ENCODE assay signal across 1 cellular context in the genomic region with DNA sequence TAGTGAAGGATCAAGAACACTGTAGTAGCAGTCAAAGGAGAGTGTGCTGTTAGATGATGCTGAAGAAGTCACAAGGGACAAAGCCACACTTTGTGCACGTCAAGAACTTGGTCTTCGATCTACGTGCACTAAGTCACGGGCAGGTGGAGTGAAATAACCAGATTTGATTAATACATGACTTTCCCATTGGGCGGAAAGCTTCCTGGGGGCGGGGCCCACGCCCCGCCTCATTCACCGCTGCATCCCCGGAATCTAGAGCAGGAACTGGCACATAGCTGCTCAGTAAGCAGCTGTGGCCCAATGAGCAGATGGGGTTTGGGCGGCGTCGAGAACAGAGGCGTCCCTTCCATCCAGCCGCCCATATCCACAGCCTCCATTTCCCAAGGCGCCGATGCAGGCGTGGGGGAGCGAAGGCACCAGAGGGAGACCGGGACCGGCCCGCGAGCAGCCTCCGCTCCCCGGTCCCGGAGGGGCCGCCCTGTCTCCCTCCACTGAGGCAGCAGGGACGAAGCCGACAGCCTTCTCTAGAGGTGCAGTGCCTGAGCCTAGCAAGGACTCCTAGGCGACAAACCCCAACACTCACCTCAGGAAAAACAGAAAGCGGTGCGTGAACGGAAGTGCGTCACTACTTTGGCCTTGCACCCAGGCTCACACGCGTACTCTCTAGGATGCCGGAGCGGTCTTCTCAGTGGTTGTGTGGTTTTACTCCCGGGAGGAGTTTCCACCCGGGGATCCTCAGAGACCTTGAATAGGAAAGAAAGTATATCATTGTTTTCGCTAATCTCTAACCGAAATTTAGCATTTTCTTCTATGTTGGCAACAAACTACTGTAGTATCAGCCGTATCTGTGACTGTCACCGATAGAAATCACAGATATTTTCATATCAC.
TF ChIP-seq lines count a peak whose summit lies in the region.

No MANE protein-coding gene starts in this region.

TF ChIP-seq in HepG2, 621 proteins besides CTCF, POLR2A, EP300 and RAD21 (continued from another document and continues in another):
- TF ChIP-seq, protein P1, sequence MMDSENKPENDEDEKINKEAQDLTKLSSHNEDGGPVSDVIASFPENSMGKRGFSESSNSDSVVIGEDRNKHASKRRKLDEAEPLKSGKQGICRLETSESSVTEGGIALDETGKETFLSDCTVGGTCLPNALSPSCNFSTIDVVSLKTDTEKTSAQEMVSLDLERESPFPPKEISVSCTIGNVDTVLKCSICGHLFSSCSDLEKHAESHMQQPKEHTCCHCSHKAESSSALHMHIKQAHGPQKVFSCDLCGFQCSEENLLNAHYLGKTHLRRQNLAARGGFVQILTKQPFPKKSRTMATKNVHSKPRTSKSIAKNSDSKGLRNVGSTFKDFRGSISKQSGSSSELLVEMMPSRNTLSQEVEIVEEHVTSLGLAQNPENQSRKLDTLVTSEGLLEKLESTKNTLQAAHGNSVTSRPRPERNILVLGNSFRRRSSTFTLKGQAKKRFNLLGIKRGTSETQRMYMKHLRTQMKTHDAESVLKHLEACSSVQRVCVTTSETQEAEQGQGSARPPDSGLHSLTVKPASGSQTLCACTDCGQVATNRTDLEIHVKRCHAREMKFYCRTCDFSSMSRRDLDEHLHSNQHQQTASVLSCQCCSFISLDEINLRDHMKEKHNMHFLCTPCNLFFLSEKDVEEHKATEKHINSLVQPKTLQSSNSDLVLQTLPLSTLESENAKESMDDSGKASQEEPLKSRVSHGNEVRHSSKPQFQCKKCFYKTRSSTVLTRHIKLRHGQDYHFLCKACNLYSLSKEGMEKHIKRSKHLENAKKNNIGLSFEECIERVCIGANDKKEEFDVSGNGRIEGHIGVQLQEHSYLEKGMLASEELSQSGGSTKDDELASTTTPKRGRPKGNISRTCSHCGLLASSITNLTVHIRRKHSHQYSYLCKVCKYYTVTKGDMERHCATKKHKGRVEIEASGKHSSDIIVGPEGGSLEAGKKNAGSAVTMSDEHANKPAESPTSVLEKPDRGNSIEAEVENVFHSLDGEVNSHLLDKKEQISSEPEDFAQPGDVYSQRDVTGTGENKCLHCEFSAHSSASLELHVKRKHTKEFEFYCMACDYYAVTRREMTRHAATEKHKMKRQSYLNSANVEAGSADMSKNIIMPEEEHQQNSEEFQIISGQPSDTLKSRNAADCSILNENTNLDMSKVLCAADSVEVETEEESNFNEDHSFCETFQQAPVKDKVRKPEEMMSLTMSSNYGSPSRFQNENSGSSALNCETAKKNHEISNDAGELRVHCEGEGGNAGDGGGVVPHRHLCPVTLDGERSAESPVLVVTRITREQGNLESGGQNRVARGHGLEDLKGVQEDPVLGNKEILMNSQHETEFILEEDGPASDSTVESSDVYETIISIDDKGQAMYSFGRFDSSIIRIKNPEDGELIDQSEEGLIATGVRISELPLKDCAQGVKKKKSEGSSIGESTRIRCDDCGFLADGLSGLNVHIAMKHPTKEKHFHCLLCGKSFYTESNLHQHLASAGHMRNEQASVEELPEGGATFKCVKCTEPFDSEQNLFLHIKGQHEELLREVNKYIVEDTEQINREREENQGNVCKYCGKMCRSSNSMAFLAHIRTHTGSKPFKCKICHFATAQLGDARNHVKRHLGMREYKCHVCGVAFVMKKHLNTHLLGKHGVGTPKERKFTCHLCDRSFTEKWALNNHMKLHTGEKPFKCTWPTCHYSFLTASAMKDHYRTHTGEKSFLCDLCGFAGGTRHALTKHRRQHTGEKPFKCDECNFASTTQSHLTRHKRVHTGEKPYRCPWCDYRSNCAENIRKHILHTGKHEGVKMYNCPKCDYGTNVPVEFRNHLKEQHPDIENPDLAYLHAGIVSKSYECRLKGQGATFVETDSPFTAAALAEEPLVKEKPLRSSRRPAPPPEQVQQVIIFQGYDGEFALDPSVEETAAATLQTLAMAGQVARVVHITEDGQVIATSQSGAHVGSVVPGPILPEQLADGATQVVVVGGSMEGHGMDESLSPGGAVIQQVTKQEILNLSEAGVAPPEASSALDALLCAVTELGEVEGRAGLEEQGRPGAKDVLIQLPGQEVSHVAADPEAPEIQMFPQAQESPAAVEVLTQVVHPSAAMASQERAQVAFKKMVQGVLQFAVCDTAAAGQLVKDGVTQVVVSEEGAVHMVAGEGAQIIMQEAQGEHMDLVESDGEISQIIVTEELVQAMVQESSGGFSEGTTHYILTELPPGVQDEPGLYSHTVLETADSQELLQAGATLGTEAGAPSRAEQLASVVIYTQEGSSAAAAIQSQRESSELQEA (CRISPR knock-in tag; IDR thresholded peaks at IDR 0.05; ENCODE audit: not compliant biosample characterization), result peak; percentile 83
- peak; percentile 72; the same call in 1 of the 2 replicates for TF ChIP-seq CBFB (CRISPR knock-in tag; IDR thresholded peaks at IDR 0.05)
- peak; percentile 82; the same call in 1 of the 2 replicates for TF ChIP-seq ZNF142 (CRISPR knock-in tag; IDR thresholded peaks at IDR 0.05)
- 0 out of 2 replicates have a peak, but pooled peaks have one; percentile 30 for TF ChIP-seq ETS1 (CRISPR knock-in tag; IDR thresholded peaks at IDR 0.05)
- peak; percentile 63; the same call in 1 of the 2 replicates for TF ChIP-seq ZMYM2 (CRISPR knock-in tag; IDR thresholded peaks at IDR 0.05)
- peak; percentile 75; the same call in 1 of the 2 replicates for TF ChIP-seq ZBTB38 (CRISPR knock-in tag; IDR thresholded peaks at IDR 0.05)
- TF ChIP-seq ZNF749 (CRISPR knock-in tag; IDR thresholded peaks at IDR 0.05; ENCODE audit: borderline replicate concordance), result 0 out of 2 replicates have a peak, but pooled peaks have one; percentile 62
- TF ChIP-seq RERE (CRISPR knock-in tag; IDR thresholded peaks at IDR 0.05; ENCODE audit: low read depth), result 0 out of 2 replicates have a peak, but pooled peaks have one; percentile 54
- TF ChIP-seq TP53 (CRISPR knock-in tag; conservative IDR thresholded peaks at IDR 0.05), result no peak
- peak; percentile 92; the same call in 1 of the 2 replicates for TF ChIP-seq IRF9 (CRISPR knock-in tag; IDR thresholded peaks at IDR 0.05; ENCODE audit: borderline replicate concordance)
- TF ChIP-seq, protein P2, sequence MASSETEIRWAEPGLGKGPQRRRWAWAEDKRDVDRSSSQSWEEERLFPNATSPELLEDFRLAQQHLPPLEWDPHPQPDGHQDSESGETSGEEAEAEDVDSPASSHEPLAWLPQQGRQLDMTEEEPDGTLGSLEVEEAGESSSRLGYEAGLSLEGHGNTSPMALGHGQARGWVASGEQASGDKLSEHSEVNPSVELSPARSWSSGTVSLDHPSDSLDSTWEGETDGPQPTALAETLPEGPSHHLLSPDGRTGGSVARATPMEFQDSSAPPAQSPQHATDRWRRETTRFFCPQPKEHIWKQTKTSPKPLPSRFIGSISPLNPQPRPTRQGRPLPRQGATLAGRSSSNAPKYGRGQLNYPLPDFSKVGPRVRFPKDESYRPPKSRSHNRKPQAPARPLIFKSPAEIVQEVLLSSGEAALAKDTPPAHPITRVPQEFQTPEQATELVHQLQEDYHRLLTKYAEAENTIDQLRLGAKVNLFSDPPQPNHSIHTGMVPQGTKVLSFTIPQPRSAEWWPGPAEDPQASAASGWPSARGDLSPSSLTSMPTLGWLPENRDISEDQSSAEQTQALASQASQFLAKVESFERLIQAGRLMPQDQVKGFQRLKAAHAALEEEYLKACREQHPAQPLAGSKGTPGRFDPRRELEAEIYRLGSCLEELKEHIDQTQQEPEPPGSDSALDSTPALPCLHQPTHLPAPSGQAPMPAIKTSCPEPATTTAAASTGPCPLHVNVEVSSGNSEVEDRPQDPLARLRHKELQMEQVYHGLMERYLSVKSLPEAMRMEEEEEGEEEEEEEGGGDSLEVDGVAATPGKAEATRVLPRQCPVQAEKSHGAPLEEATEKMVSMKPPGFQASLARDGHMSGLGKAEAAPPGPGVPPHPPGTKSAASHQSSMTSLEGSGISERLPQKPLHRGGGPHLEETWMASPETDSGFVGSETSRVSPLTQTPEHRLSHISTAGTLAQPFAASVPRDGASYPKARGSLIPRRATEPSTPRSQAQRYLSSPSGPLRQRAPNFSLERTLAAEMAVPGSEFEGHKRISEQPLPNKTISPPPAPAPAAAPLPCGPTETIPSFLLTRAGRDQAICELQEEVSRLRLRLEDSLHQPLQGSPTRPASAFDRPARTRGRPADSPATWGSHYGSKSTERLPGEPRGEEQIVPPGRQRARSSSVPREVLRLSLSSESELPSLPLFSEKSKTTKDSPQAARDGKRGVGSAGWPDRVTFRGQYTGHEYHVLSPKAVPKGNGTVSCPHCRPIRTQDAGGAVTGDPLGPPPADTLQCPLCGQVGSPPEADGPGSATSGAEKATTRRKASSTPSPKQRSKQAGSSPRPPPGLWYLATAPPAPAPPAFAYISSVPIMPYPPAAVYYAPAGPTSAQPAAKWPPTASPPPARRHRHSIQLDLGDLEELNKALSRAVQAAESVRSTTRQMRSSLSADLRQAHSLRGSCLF (CRISPR knock-in tag; IDR thresholded peaks at IDR 0.05; ENCODE audit: borderline replicate concordance), result 0 out of 2 replicates have a peak, but pooled peaks have one; percentile 15
- 0 out of 2 replicates have a peak, but pooled peaks have one; percentile 40 for TF ChIP-seq NFKBIZ (CRISPR knock-in tag; IDR thresholded peaks at IDR 0.05)
- TF ChIP-seq SIX4 (CRISPR knock-in tag; IDR thresholded peaks at IDR 0.05), result peak; percentile 72; the same call in 1 of the 2 replicates
